In the genomic region with DNA sequence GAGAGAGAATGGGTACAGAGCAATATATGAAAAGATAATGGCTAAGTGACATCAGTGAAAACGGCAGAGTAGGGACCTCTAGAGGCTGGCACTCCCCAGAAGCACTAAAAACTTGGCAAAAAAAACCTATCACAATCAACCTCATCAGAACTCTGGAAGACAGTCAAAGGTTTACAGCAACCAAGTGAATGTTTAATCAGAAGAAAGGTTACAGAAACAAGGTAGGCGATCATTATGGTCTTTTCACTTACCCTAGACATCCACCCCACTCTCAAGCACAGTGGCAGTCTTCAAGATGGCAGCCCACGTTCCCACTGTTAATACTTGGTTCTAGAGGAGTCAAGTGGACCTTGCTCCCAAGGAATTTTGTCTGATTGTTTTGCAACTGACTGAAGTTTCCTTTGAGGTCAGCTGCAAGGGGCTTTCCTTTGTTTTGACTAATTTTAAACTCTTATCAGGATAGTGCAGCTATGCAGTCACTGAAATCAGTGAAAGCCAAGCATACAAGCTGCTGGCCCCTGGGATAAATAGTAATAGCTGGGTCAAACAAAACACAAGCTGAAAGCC, we compare ENCODE assay signal across 8 cellular contexts. TPM values are rescaled to one million over a fixed set of nuclear protein-coding genes. Genes with fewer than 3 reads are reported as not detected.
DNase-seq lines count a peak whose midpoint lies in the region; ATAC-seq and TF ChIP-seq lines count a peak whose summit lies in the region.
"Had no signal": no experiment of that assay in that cellular context is flagged by ENCODE, and none has a peak within 500 bp of the region (broad histone marks: within the 10 kb centered on the region; RNA-seq: fewer than 3 reads in every experiment).

No MANE protein-coding gene starts in this region.

- DNase-seq in RPMI7951 (ENCODE audit: low read depth), result peak; percentile 23
- no peak for DNase-seq in right lobe of liver
- no peak for DNase-seq in glutamatergic neuron
- no peak for DNase-seq in GM13976 (ENCODE audit: low spot score)
- no peak for DNase-seq in 8988T
- DNase-seq: effector memory CD8-positive, alpha-beta T cell had no signal

- H3K36me3 Mint-ChIP-seq in glutamatergic neuron (ENCODE audit: unreplicated experiment), result no peaks in the 10 kb centered on the region

- H3K27me3 ChIP-seq in right lobe of liver, result no peaks in the 10 kb centered on the region

- TF ChIP-seq POLR2A in right lobe of liver (IDR thresholded peaks at IDR 0.05), result no peak

- peaks cover 0 to 8% (median 0%) of the 10 kb centered on the region in 4 donors for H3K4me1 ChIP-seq in right lobe of liver

- no peaks in the 10 kb centered on the region for H3K27me3 Mint-ChIP-seq in glutamatergic neuron (ENCODE audit: unreplicated experiment)
- H3K27me3 Mint-ChIP-seq: effector memory CD8-positive, alpha-beta T cell had no signal

- in situ Hi-C loops in GM13976 (cut with MboI; ENCODE audit: low sequenced_read_pairs, unreplicated experiment), result no loop called here

- peak overlapping the region in 2 of 3 donors; percentile 35 to 45 for H3K27ac ChIP-seq in right lobe of liver

- TF ChIP-seq CTCF in right lobe of liver (IDR thresholded peaks at IDR 0.05) (peak in 3 of 4 donors; percentile 33 to 49 (median 48)), glutamatergic neuron (IDR thresholded peaks at IDR 0.05; ENCODE audit: partially characterized antibody, unreplicated experiment) (no peak), GM13976 (IDR thresholded peaks at IDR 0.05; ENCODE audit: borderline replicate concordance, control extremely low read depth, extremely low read depth, insufficient read depth, missing control alignments) (no peak)

- H3K9me3 ChIP-seq in right lobe of liver, result no peaks in the 10 kb centered on the region

- intact Hi-C loops in right lobe of liver (cut with DNase I), result no loop called here

- H3K9me3 Mint-ChIP-seq in glutamatergic neuron (ENCODE audit: unreplicated experiment), result no peaks in the 10 kb centered on the region
- H3K9me3 Mint-ChIP-seq: effector memory CD8-positive, alpha-beta T cell had no signal

- H3K36me3 ChIP-seq in right lobe of liver, result no peaks in the 10 kb centered on the region

- peak overlapping the region in 1 of 3 donors; percentile 26 for H3K4me3 ChIP-seq in right lobe of liver

- WGBS in right lobe of liver (ENCODE audit: insufficient coverage, low coverage, low lambda C conversion rate, missing lambda C conversion rate), result 25% methylated on average over 2 of the region's 3 CpGs

- no peak overlapping the region for H3K4me3 Mint-ChIP-seq in glutamatergic neuron (ENCODE audit: unreplicated experiment)

- no peak overlapping the region for H3K27ac Mint-ChIP-seq in glutamatergic neuron (ENCODE audit: unreplicated experiment)

- peaks cover 2% of the 10 kb centered on the region for H3K4me1 Mint-ChIP-seq in glutamatergic neuron (ENCODE audit: low read depth, unreplicated experiment)

- ATAC-seq in GM18498 (IDR thresholded peaks at IDR 0.05; ENCODE audit: unreplicated experiment), result peak; percentile 54
- ATAC-seq in GM21723 (IDR thresholded peaks at IDR 0.05; ENCODE audit: unreplicated experiment), result peak; percentile 42
- ATAC-seq in right lobe of liver, result peak; percentile 94 to 95 (median 95)
- ATAC-seq: effector memory CD8-positive, alpha-beta T cell had no signal

RNA-seq across cellular contexts. Expression of a gene that starts 7.2 kb away (rescaled TPM):
- total RNA-seq in RPMI7951 (2014; rRNA removed; shearing (Covaris generic)), result 45.7 and 53.0 TPM in 2 replicates
- total RNA-seq in right lobe of liver (1 to 10 TPM; 5.9 to 9.2 (median 8.0) TPM), glutamatergic neuron (ENCODE audit: unreplicated experiment) (61.6 TPM)

Comparison
In these comparisons a context has a peak if more than half of its experiments do, and no peak if none do; other contexts are left out.
1. ATAC-seq: peak in every context shown above with its lines; median percentile 95 in right lobe of liver; 54 in GM18498; 42 in GM21723.
2. CTCF ChIP-seq: peak in right lobe of liver (3 of 4); none in glutamatergic neuron (single experiment) and GM13976 (single experiment).